In genomic region chr3:138348107-138348949, GRCh38 we compare ENCODE assay signal across 8 cellular contexts. TPM values are rescaled to one million over a fixed set of nuclear protein-coding genes. Genes with fewer than 3 reads are reported as not detected.
DNase-seq lines count a peak whose midpoint lies in the region; ATAC-seq and TF ChIP-seq lines count a peak whose summit lies in the region.

MRAS (plus strand) TSS chr3:138348579; CDS start chr3:138372884, 24,305 bp downstream.

- H3K4me3 ChIP-seq in SK-N-MC: peak within 1 kb of the TSS; percentile 62
- peak within 1 kb of the TSS; percentile 66 for H3K4me3 ChIP-seq in iPS-20b (ENCODE audit: low read length)
- H3K4me3 ChIP-seq in retinal pigment epithelial cell (ENCODE audit: low read length): peak within 1 kb of the TSS; percentile 70

- H3K4me3 Mint-ChIP-seq in IgD-negative memory B cell: peak within 1 kb of the TSS; percentile 54 to 87 (median 75)

- H3K27me3 Mint-ChIP-seq in IgD-negative memory B cell: peaks cover 66% of the 10 kb centered on the region

- H3K9me3 ChIP-seq in SK-N-MC (ENCODE audit: low read depth, low read length) (no peaks in the 10 kb centered on the region), iPS-20b (ENCODE audit: insufficient read depth, low read depth, low read length) (no peaks in the 10 kb centered on the region)

- H3K36me3 Mint-ChIP-seq in IgD-negative memory B cell: peaks cover 2% of the 10 kb centered on the region

- H3K27me3 ChIP-seq in iPS-20b (ENCODE audit: insufficient read depth, low read length): peaks cover 12% of the 10 kb centered on the region; the same call in 1 of the 2 replicates

- no peak within 1 kb of the TSS for H3K9ac ChIP-seq in SK-N-MC (ENCODE audit: insufficient read length)
- H3K9ac ChIP-seq in iPS-20b (ENCODE audit: low read depth, low read length): peak within 1 kb of the TSS; percentile 69; the same call in 1 of the 2 replicates

- ATAC-seq in HG02798 (IDR thresholded peaks at IDR 0.05; ENCODE audit: poor library complexity, unreplicated experiment): no peak

- TF ChIP-seq CTCF in retinal pigment epithelial cell (conservative IDR thresholded peaks at IDR 0.05; ENCODE audit: low read depth, low read length): peak; percentile 43

- peaks cover 0 to 2% (median 2%) of the 10 kb centered on the region in 3 donors for H3K9me3 Mint-ChIP-seq in IgD-negative memory B cell

- H3K36me3 ChIP-seq in SK-N-MC (ENCODE audit: insufficient read depth, low read length): no peaks in the 10 kb centered on the region
- H3K36me3 ChIP-seq in iPS-20b (ENCODE audit: insufficient read depth, low read depth, low read length): no peaks in the 10 kb centered on the region

- H3K27ac ChIP-seq in SK-N-MC (no peak within 1 kb of the TSS), caudate nucleus (ENCODE audit: low read depth, low read length) (peak within 1 kb of the TSS; percentile 88), iPS-20b (ENCODE audit: low read length) (no peak within 1 kb of the TSS)

- H3K4me1 Mint-ChIP-seq in IgD-negative memory B cell: peaks cover 4 to 7% (median 4%) of the 10 kb centered on the region in 3 donors

- peaks cover 12% of the 10 kb centered on the region for H3K4me1 ChIP-seq in iPS-20b (ENCODE audit: insufficient read depth, low read length)

- peak within 1 kb of the TSS in 1 of 3 donors; percentile 91 for H3K27ac Mint-ChIP-seq in IgD-negative memory B cell

- DNase-seq in DMS114 treated with DMSO at 0.1 percent for 48 hours (lab: John Stamatoyannopoulos, UW; ENCODE audit: unreplicated experiment): peak; percentile 19
- DNase-seq in SK-N-MC (ENCODE audit: low read depth, low spot score): no peak
- DNase-seq in caudate nucleus (lab: John Stamatoyannopoulos, UW): peak in 55 of 61 donors; percentile 16 to 88 (median 63)
- DNase-seq in retinal pigment epithelial cell (ENCODE audit: low read depth): no peak
- no peak for DNase-seq in middle frontal gyrus (ENCODE audit: extremely low spot score, low spot score)

RNA-seq across cellular contexts. Expression of gene MRAS, which starts in this region (rescaled TPM):
- not detected for polyA plus RNA-seq in IgD-negative memory B cell

Comparison
In these comparisons a context has a peak if more than half of its experiments do, and no peak if none do; other contexts are left out.
1. DNase-seq: peak in DMS114 treated with DMSO at 0.1 percent for 48 hours (single experiment) and caudate nucleus (55 of 61); none in SK-N-MC (single experiment), retinal pigment epithelial cell (single experiment) and middle frontal gyrus (single experiment).
2. Peak in every context shown above with its lines, with median percentiles within 50 percentile points of each other: H3K4me3 ChIP-seq.